Comparison of ENCODE assay signal across 25 cellular contexts in the genomic region with DNA sequence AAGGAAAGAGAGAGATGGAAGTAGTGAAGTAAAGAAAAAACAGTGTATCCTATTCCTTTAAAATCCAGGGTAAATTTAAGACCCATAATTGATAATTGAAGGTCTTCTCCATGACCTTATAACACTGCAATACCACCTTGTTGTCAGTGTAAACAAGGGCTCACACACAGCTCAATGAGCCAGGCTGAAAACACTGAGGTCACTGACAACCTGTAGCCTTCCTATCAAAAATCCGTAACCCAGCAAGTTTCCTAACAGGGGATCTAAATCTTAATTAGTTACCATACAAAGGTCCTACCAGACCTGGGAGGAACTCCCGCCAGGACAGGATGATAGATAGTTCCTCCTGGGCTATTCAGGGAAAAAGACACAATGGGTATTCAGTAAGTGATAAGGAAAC.
"Had no signal": no experiment of that assay in that cellular context is flagged by ENCODE, and none has a peak within 500 bp of the region (broad histone marks: within the 10 kb centered on the region; RNA-seq: fewer than 3 reads in every experiment).

No MANE protein-coding gene starts in this region.

- DNase-seq: dermis blood vessel endothelial cell; effector memory CD4-positive, alpha-beta T cell; head of caudate nucleus; kidney; mesenchymal stem cell; midbrain; naive thymus-derived CD4-positive, alpha-beta T cell; psoas muscle; right cardiac atrium; sigmoid colon; stimulated activated CD4-positive, alpha-beta T cell treated with anti-CD3 and anti-CD28 coated beads, Interleukin-4, amount 100 ng/mL, for 4 hours; stimulated activated naive CD8-positive, alpha-beta T cell treated with anti-CD3 and anti-CD28 coated beads, Interleukin-15, Interleukin-2, amounts not matched to agents 100 U/mL and 50 U/mL, for 24 hours; substantia nigra; testis; tibial artery; upper lobe of left lung had no signal

- FAIRE-seq: endometrium, frontal cortex, kidney, urothelium cell line had no signal

- H3K4me3 ChIP-seq: coronary artery, psoas muscle, sigmoid colon, testis, tibial artery, upper lobe of left lung had no signal

- H3K36me3 ChIP-seq: neutrophil, sigmoid colon, tibial artery, upper lobe of left lung had no signal

- H3K4me1 Mint-ChIP-seq: naive thymus-derived CD4-positive, alpha-beta T cell; nephron; stimulated activated memory B cell treated with anti-CD40 and anti-IgM and Interleukin-4, amounts not matched to agents 10 μg/mL and 1 μg/mL and 100 μg/mL, for 72 hours had no signal

- H2AFZ ChIP-seq: parathyroid adenoma had no signal

- ATAC-seq: left lobe of liver; naive thymus-derived CD4-positive, alpha-beta T cell; psoas muscle; right cardiac atrium; stimulated activated memory B cell treated with anti-CD40 and anti-IgM and Interleukin-4, amounts not matched to agents 10 μg/mL and 1 μg/mL and 100 μg/mL, for 72 hours; stimulated activated naive CD8-positive, alpha-beta T cell treated with anti-CD3 and anti-CD28 coated beads, Interleukin-15, Interleukin-2, amounts not matched to agents 100 U/mL and 50 U/mL, for 24 hours had no signal

- H3K27ac Mint-ChIP-seq: naive thymus-derived CD4-positive, alpha-beta T cell; nephron; stimulated activated memory B cell treated with anti-CD40 and anti-IgM and Interleukin-4, amounts not matched to agents 10 μg/mL and 1 μg/mL and 100 μg/mL, for 72 hours had no signal

- H3K4me1 ChIP-seq: parathyroid adenoma, psoas muscle, sigmoid colon, testis, tibial artery, upper lobe of left lung had no signal

- H3K4me3 Mint-ChIP-seq: naive thymus-derived CD4-positive, alpha-beta T cell; nephron; stimulated activated memory B cell treated with anti-CD40 and anti-IgM and Interleukin-4, amounts not matched to agents 10 μg/mL and 1 μg/mL and 100 μg/mL, for 72 hours had no signal

- H3K27ac ChIP-seq: coronary artery, neutrophil, parathyroid adenoma, psoas muscle, sigmoid colon, testis, tibial artery, upper lobe of left lung had no signal

- H3K9me3 ChIP-seq: neutrophil, psoas muscle, testis, tibial artery, upper lobe of left lung had no signal

- H3K79me2 ChIP-seq: parathyroid adenoma had no signal

- H3K36me3 Mint-ChIP-seq: naive thymus-derived CD4-positive, alpha-beta T cell; stimulated activated memory B cell treated with anti-CD40 and anti-IgM and Interleukin-4, amounts not matched to agents 10 μg/mL and 1 μg/mL and 100 μg/mL, for 72 hours had no signal

- H3K27me3 ChIP-seq: neutrophil, sigmoid colon, testis, tibial artery, upper lobe of left lung had no signal

- H3K9ac ChIP-seq: parathyroid adenoma had no signal

- H3K27me3 Mint-ChIP-seq: naive thymus-derived CD4-positive, alpha-beta T cell; stimulated activated memory B cell treated with anti-CD40 and anti-IgM and Interleukin-4, amounts not matched to agents 10 μg/mL and 1 μg/mL and 100 μg/mL, for 72 hours had no signal
